In genomic region chr2:117644403-117644802, GRCh38 we compare ENCODE assay signal across 11 cellular contexts.
"Had no signal": no experiment of that assay in that cellular context is flagged by ENCODE, and none has a peak within 500 bp of the region (broad histone marks: within the 10 kb centered on the region; RNA-seq: fewer than 3 reads in every experiment).

No MANE protein-coding gene starts in this region.

- H3K9ac ChIP-seq: GM23248 had no signal

- H3K27ac ChIP-seq: GM23248 had no signal

- H3K36me3 ChIP-seq: HAP-1 had no signal

- FAIRE-seq: H1, H54 had no signal

- H3K4me3 ChIP-seq: GM23248, GM23338, HAP-1 had no signal

- H2AFZ ChIP-seq: GM23248 had no signal

- H3K4me2 ChIP-seq: GM23338 had no signal

- ATAC-seq: GM23338, HCT116 had no signal

- DNase-seq: GM23248, GOT3, H7, H9, HCEC 1CT, HFFc6 had no signal

- H3K4me1 ChIP-seq: HAP-1 had no signal

- H3K9me3 ChIP-seq: HAP-1 had no signal
